In the genomic region with DNA sequence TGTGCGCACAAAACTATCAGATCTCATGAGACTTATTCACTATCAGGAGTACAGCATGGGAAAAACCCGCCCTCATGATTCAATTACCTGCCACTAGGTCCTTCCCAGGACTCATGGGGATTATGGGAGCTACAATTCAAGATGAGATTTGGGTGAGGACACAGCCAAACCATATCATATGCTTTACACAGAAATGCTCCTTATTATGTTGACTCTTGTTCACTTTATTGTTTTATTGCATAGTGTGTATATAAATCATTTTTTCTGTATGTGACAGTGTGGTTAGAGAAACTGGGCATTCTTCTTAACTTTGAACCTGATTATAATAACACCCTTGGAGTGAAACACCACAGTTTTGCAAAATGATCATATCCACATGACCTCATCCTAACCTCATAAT, we compare ENCODE assay signal across 31 cellular contexts.
"Had no signal": no experiment of that assay in that cellular context is flagged by ENCODE, and none has a peak within 500 bp of the region (broad histone marks: within the 10 kb centered on the region; RNA-seq: fewer than 3 reads in every experiment).

No MANE protein-coding gene starts in this region.

- H2AFZ ChIP-seq: PC-9 had no signal

- H3K4me1 ChIP-seq: SJSA1 had no signal

- H3K27ac ChIP-seq: KMS-11, PC-9, RWPE1, SJSA1 had no signal

- H3K4me2 ChIP-seq: KMS-11, PC-9, SK-N-SH had no signal

- H3K27me3 ChIP-seq: SJSA1 had no signal

- H3K9ac ChIP-seq: KMS-11, SK-N-SH had no signal

- FAIRE-seq: RCC 7860 had no signal

- H3K36me3 ChIP-seq: SJSA1 had no signal

- H3K9me3 ChIP-seq: SK-N-SH had no signal

- ATAC-seq: Panc1, Right ventricle myocardium inferior had no signal

- DNase-seq: Karpas-422, KBM-7, NCI-H1092, NCI-H1105, NCI-H1417 treated with DMSO at 0.1 percent for 48 hours, NCI-H1436 treated with DMSO at 0.1 percent for 48 hours, NCI-H187, NCI-H1930, NCI-H2029 treated with DMSO at 0.1 percent for 48 hours, NCI-H2081 treated with DMSO at 0.1 percent for 48 hours, NCI-H2107, NCI-H2171, NCI-H226, NCI-H446 treated with DMSO at 0.1 percent for 48 hours, NCI-H510A, NCI-H524, NCI-H526, NCI-H69, NCI-H748 treated with DMSO at 0.1 percent for 48 hours, NCI-H82, PC-9, SHP77, SIG-M5, SK-N-SH, SW 1271 had no signal

- H3K4me3 ChIP-seq: PC-9, SJSA1 had no signal
